In genomic region chr5:72402381-72402890, GRCh38 we compare ENCODE assay signal across 16 cellular contexts.
DNase-seq lines count a peak whose midpoint lies in the region; ATAC-seq and TF ChIP-seq lines count a peak whose summit lies in the region.
"Had no signal": no experiment of that assay in that cellular context is flagged by ENCODE, and none has a peak within 500 bp of the region (broad histone marks: within the 10 kb centered on the region; RNA-seq: fewer than 3 reads in every experiment).

No MANE protein-coding gene starts in this region.

- H4K20me1 ChIP-seq in neural progenitor cell (ENCODE audit: low read depth), result no peaks in the 10 kb centered on the region

- H3K27me3 Mint-ChIP-seq in neural progenitor cell (ENCODE audit: insufficient read depth, low read depth), result peaks cover 10% of the 10 kb centered on the region
- H3K27me3 Mint-ChIP-seq in immature natural killer cell (ENCODE audit: low read depth in 3 of 3), result peaks cover 0 to 7% (median 6%) of the 10 kb centered on the region in 3 donors

- H3K4me1 Mint-ChIP-seq in neural progenitor cell (peaks cover 25% of the 10 kb centered on the region), immature natural killer cell (no peaks in the 10 kb centered on the region)

- POLR2A ChIA-PET in BJ (lab: Charles Lee), result interaction anchor here (0.6 kb wide), 1 partner anchor 109 kb away, joined by 4 read pairs; no protein-coding TSS in a partner anchor

- H3K4me3 Mint-ChIP-seq in neural progenitor cell, result no peak overlapping the region
- H3K4me3 Mint-ChIP-seq in immature natural killer cell, result no peak overlapping the region

- peaks cover 43% of the 10 kb centered on the region for H3K9me3 Mint-ChIP-seq in neural progenitor cell
- H3K9me3 Mint-ChIP-seq in immature natural killer cell, result peaks cover 15 to 33% (median 20%) of the 10 kb centered on the region in 6 donors

- H3F3A ChIP-seq in neural progenitor cell (ENCODE audit: low read depth), result peaks cover 4% of the 10 kb centered on the region

- H2AFZ ChIP-seq in neural progenitor cell (replicated peaks), result no peak overlapping the region

- H3K27ac Mint-ChIP-seq in neural progenitor cell (no peak overlapping the region), immature natural killer cell (no peak overlapping the region)

- DNase-seq in BJ (ENCODE audit: low read depth) (peak; percentile 83), ascending aorta (ENCODE audit: low spot score in 2 of 2) (no peak), foreskin fibroblast (peak; percentile 55 to 83), pulmonary artery endothelial cell (ENCODE audit: low read depth, low spot score) (peak; percentile 22), right lobe of liver (no peak), neural progenitor cell (ENCODE audit: low spot score) (no peak), NCI-H1105 treated with DMSO at 0.1 percent for 48 hours (lab: John Stamatoyannopoulos, UW) (no peak), immature natural killer cell (no peak)
- DNase-seq: activated naive CD4-positive, alpha-beta T cell treated with Interleukin-2 at 50 U/mL for 16 hours; cortex of kidney; DMS79 treated with DMSO at 0.1 percent for 48 hours; NCI-H1105; NCI-H524 treated with DMSO at 0.1 percent for 48 hours; RPMI8226; stimulated activated CD4-positive, alpha-beta T cell treated with anti-CD3 and anti-CD28 coated beads, Interleukin-15, amount 100 ng/mL, for 24 hours had no signal

- TF ChIP-seq CTCF in BJ (IDR thresholded peaks at IDR 0.05; ENCODE audit: insufficient read depth, low read depth, low read length) (no peak), ascending aorta (IDR thresholded peaks at IDR 0.05) (no peak), foreskin fibroblast (IDR thresholded peaks at IDR 0.05; ENCODE audit: low read depth, low read length) (no peak), right lobe of liver (IDR thresholded peaks at IDR 0.05) (no peak), neural progenitor cell (IDR thresholded peaks at IDR 0.05) (no peak)

- H3K4me1 ChIP-seq in ascending aorta, result peaks cover 0 to 15% of the 10 kb centered on the region in 2 donors
- no peaks in the 10 kb centered on the region for H3K4me1 ChIP-seq in right lobe of liver
- H3K4me1 ChIP-seq in neural progenitor cell, result peaks cover 12% of the 10 kb centered on the region

- no peaks in the 10 kb centered on the region for H3K79me2 ChIP-seq in neural progenitor cell (ENCODE audit: low read depth)

- H3K36me3 Mint-ChIP-seq in neural progenitor cell (peaks cover 17% of the 10 kb centered on the region), immature natural killer cell (peaks cover 0 to 6% (median 5%) of the 10 kb centered on the region in 3 donors)

- no peak for ATAC-seq in right lobe of liver

- WGBS in right lobe of liver (ENCODE audit: insufficient coverage, low coverage, low lambda C conversion rate, missing lambda C conversion rate), result 57% methylated on average over 2 of the region's 2 CpGs

- H3K27me3 ChIP-seq in BJ (ENCODE audit: control insufficient read depth, insufficient read depth, low read length) (no peaks in the 10 kb centered on the region), ascending aorta (no peaks in the 10 kb centered on the region), right lobe of liver (no peaks in the 10 kb centered on the region), neural progenitor cell (no peaks in the 10 kb centered on the region)
- H3K27me3 ChIP-seq: neutrophil had no signal

- intact Hi-C loops in ascending aorta (cut with DNase I), result loop anchor here (1.0 to 5.0 kb wide), 3 partner anchors 24 to 50 kb away; no protein-coding TSS in a partner anchor
- intact Hi-C loops in right lobe of liver (cut with DNase I), result no loop called here

- no peak overlapping the region for H3K9ac ChIP-seq in neural progenitor cell

- H3K4me3 ChIP-seq in BJ (ENCODE audit: low read depth, low read length) (no peak overlapping the region), ascending aorta (no peak overlapping the region), foreskin fibroblast (ENCODE audit: low read depth in 1 of 2, low read length in 2 of 2) (no peak overlapping the region), right lobe of liver (no peak overlapping the region), neural progenitor cell (no peak overlapping the region)

- TF ChIP-seq POLR2A in right lobe of liver (IDR thresholded peaks at IDR 0.05), result no peak

- no peak overlapping the region for H3K4me2 ChIP-seq in neural progenitor cell

- CTCF ChIA-PET in BJ (lab: Yijun Ruan, JAX), result interaction anchor here (0.9 to 2.6 kb wide), 13 partner anchors 10 to 415 kb away, joined by 3 to 11 read pairs (median 5); no protein-coding TSS in a partner anchor

- H3K27ac ChIP-seq in ascending aorta (peak overlapping the region; percentile 75 to 77), right lobe of liver (no peak overlapping the region), neural progenitor cell (no peak overlapping the region)
- H3K27ac ChIP-seq: neutrophil had no signal

- H3K9me3 ChIP-seq in ascending aorta (peaks cover 0 to 19% of the 10 kb centered on the region in 2 donors), right lobe of liver (peaks cover 0 to 2% (median 0%) of the 10 kb centered on the region in 4 donors), neural progenitor cell (ENCODE audit: low read depth) (peaks cover 3% of the 10 kb centered on the region)

- H3K36me3 ChIP-seq in BJ (ENCODE audit: control insufficient read depth, insufficient read depth, low read length) (no peaks in the 10 kb centered on the region), ascending aorta (no peaks in the 10 kb centered on the region), right lobe of liver (no peaks in the 10 kb centered on the region), neural progenitor cell (no peaks in the 10 kb centered on the region)
- H3K36me3 ChIP-seq: neutrophil had no signal

Comparison
In these comparisons a context has a peak if more than half of its experiments do, and no peak if none do; other contexts are left out.
1. DNase-seq: peak in BJ (single experiment), foreskin fibroblast (2 of 2) and pulmonary artery endothelial cell (single experiment); none in ascending aorta (0 of 2), right lobe of liver (0 of 3), neural progenitor cell (single experiment), NCI-H1105 treated with DMSO at 0.1 percent for 48 hours (single experiment) and immature natural killer cell (0 of 3).
2. H3K27ac ChIP-seq: peak in ascending aorta (2 of 2); none in right lobe of liver (0 of 3) and neural progenitor cell (single experiment).